ENCODE assay signal across 7 cellular contexts in the genomic region with DNA sequence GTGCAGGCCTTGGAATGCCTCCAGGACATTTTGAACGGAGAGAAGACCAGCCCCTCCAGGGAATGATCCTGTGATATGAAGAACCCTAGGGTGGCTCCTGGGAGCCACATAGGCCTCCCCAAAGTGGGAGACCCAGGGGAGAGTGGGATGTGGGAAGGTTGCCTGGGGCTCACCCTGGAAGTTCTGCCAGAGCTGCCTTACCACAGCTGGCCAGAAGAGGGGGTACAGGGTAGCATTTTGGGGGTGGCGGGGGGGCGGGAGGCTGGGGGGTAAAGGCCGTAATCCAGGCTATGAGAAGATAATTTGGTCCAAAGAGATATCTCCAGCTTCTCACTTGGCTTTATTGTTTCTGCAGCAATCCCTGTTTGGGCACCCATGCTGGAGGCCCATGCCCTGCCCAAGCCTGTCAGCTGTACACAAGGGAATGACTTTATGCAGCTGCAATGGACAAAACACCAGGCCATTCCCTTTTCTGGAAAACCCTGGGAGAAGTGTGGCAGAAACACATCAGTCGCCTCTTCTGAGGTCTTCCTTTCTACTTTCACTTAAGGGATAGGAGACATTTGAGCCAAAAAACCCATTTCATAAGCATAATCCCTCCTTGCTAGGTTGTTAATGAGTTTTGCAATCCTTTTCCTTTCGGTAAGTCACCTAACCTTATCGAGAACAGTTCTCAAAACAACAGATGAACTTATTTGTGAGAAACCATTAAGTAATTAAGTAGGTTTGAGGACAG. TPM values are rescaled to one million over a fixed set of nuclear protein-coding genes. Genes with fewer than 3 reads are reported as not detected.
DNase-seq lines count a peak whose midpoint lies in the region; ATAC-seq, FAIRE-seq and TF ChIP-seq lines count a peak whose summit lies in the region.
"Had no signal": no experiment of that assay in that cellular context is flagged by ENCODE, and none has a peak within 500 bp of the region (broad histone marks: within the 10 kb centered on the region; RNA-seq: fewer than 3 reads in every experiment).

No MANE protein-coding gene starts in this region.

- H3K27me3 ChIP-seq in endodermal cell (ENCODE audit: control insufficient read depth, insufficient read depth, low read length, poor library complexity, severe bottlenecking) = no peaks in the 10 kb centered on the region

- peak; percentile 42 for DNase-seq in DMS 273 (lab: John Stamatoyannopoulos, UW; ENCODE audit: unreplicated experiment)
- no peak for DNase-seq in DMS 273 treated with DMSO at 0.1 percent for 48 hours (lab: John Stamatoyannopoulos, UW)
- DNase-seq in endodermal cell = peak; percentile 61
- peak in 11 of 49 donors; percentile 4 to 36 (median 15) for DNase-seq in substantia nigra (lab: John Stamatoyannopoulos, UW)
- no peak for DNase-seq in RCC 7860 (ENCODE audit: low spot score)

- no peaks in the 10 kb centered on the region for H3K27me3 Mint-ChIP-seq in endodermal cell (ENCODE audit: insufficient read depth)

- no peaks in the 10 kb centered on the region for H3K9me3 Mint-ChIP-seq in endodermal cell

- FAIRE-seq in RCC 7860 (lab: Jason Lieb, UNC) = no peak
- FAIRE-seq: A204.1 had no signal

- peaks cover 5% of the 10 kb centered on the region for H3K36me3 ChIP-seq in endodermal cell (ENCODE audit: control insufficient read depth, insufficient read depth, low read length)

- 92 to 93% methylated on average over 4 to 7 of the region's 7 CpGs for WGBS in endodermal cell (ENCODE audit: insufficient coverage in 1 of 2, insufficient read length in 1 of 2), 2 experiments

- peaks cover 17% of the 10 kb centered on the region for H3K36me3 Mint-ChIP-seq in endodermal cell (ENCODE audit: low read depth)

- TF ChIP-seq CTCF in endodermal cell (conservative IDR thresholded peaks at IDR 0.05) = peak; percentile 64

- no peaks in the 10 kb centered on the region for H3K4me1 ChIP-seq in endodermal cell (ENCODE audit: control insufficient read depth, insufficient read depth, low read length)

- H3K27ac ChIP-seq in endodermal cell (ENCODE audit: low read depth, low read length) = no peak overlapping the region
- H3K27ac ChIP-seq in substantia nigra (ENCODE audit: low read depth, low read length, poor library complexity, severe bottlenecking) = peak overlapping the region; percentile 47

- H3K4me3 ChIP-seq in endodermal cell (ENCODE audit: low read length) = no peak overlapping the region

- H3K27ac Mint-ChIP-seq in endodermal cell = no peak overlapping the region

- H3K4me1 Mint-ChIP-seq in endodermal cell = no peaks in the 10 kb centered on the region

- H3K9ac ChIP-seq in endodermal cell (ENCODE audit: extremely low read depth, low read length, poor library complexity, severe bottlenecking) = no peak overlapping the region

- no peak overlapping the region for H3K4me3 Mint-ChIP-seq in endodermal cell

- no peak for ATAC-seq in HG02763 (IDR thresholded peaks at IDR 0.05; ENCODE audit: unreplicated experiment)

- no peaks in the 10 kb centered on the region for H3K9me3 ChIP-seq in endodermal cell (ENCODE audit: control insufficient read depth, low read length)

RNA-seq across cellular contexts. Expression of a gene that starts 11.0 kb away (rescaled TPM):
- 1 to 10 TPM; 3.2 to 4.2 TPM for total RNA-seq in endodermal cell
- 22.5 TPM for polyA plus RNA-seq in endodermal cell (2013, experiment 1 of 2)
- polyA plus RNA-seq in endodermal cell (2013, experiment 2 of 2) = 20.6 TPM

RNA-seq across cellular contexts. Expression of a gene that starts 15.4 kb away (rescaled TPM):
- 1 to 10 TPM; 6.0 to 6.2 TPM for total RNA-seq in endodermal cell
- 4.1 TPM for polyA plus RNA-seq in endodermal cell (2013, experiment 1 of 2)
- 4.8 TPM for polyA plus RNA-seq in endodermal cell (2013, experiment 2 of 2)

RNA-seq across cellular contexts. Expression of a gene that starts 51.3 kb away (rescaled TPM):
- total RNA-seq in endodermal cell = not detected
- 0.36 TPM for polyA plus RNA-seq in endodermal cell (2013, experiment 1 of 2)
- 0.41 TPM for polyA plus RNA-seq in endodermal cell (2013, experiment 2 of 2)

RNA-seq across cellular contexts. Expression of a gene that starts 51.5 kb away (rescaled TPM):
- total RNA-seq in endodermal cell = 10 to 100 TPM; 20.3 to 23.7 TPM
- 18.3 TPM for polyA plus RNA-seq in endodermal cell (2013, experiment 1 of 2)
- polyA plus RNA-seq in endodermal cell (2013, experiment 2 of 2) = 15.9 TPM

Comparison
In these comparisons a context has a peak if more than half of its experiments do, and no peak if none do; other contexts are left out.
1. DNase-seq: peak in DMS 273 (single experiment) and endodermal cell (single experiment); none in DMS 273 treated with DMSO at 0.1 percent for 48 hours (single experiment) and RCC 7860 (single experiment).